ENCODE assay signal across 9 cellular contexts in genomic region chr2:10668402-10669012, GRCh38. TPM values are rescaled to one million over a fixed set of nuclear protein-coding genes. Genes with fewer than 3 reads are reported as not detected.
DNase-seq lines count a peak whose midpoint lies in the region; ATAC-seq and TF ChIP-seq lines count a peak whose summit lies in the region.
"Had no signal": no experiment of that assay in that cellular context is flagged by ENCODE, and none has a peak within 500 bp of the region (broad histone marks: within the 10 kb centered on the region; RNA-seq: fewer than 3 reads in every experiment).

No MANE protein-coding gene starts in this region.

- peak; percentile 66 for TF ChIP-seq CTCF in OCI-LY3 (IDR thresholded peaks at IDR 0.05; ENCODE audit: low read depth, low read length)

- H3K79me2 ChIP-seq in OCI-LY3 (ENCODE audit: low read length): no peaks in the 10 kb centered on the region

- no peak overlapping the region for H3K27ac ChIP-seq in OCI-LY3 (ENCODE audit: low read length)
- H3K27ac ChIP-seq: BLaER1 treated with 17β-estradiol and CSF1 and Interleukin-3, amounts not matched to agents 10 nM and 100 nM had no signal

- peaks cover 22% of the 10 kb centered on the region for H3K36me3 ChIP-seq in OCI-LY3 (replicated peaks; ENCODE audit: low read depth, low read length)

- no peaks in the 10 kb centered on the region for H4K20me1 ChIP-seq in OCI-LY3 (ENCODE audit: insufficient read depth, low read length)

- no peak overlapping the region for H3K4me3 ChIP-seq in OCI-LY3 (ENCODE audit: low read length)
- H3K4me3 ChIP-seq: BLaER1 treated with 17β-estradiol and CSF1 and Interleukin-3, amounts not matched to agents 10 nM and 100 nM had no signal

- H3K4me2 ChIP-seq in OCI-LY3 (ENCODE audit: low read length): no peak overlapping the region
- H3K4me2 ChIP-seq: BLaER1 treated with 17β-estradiol and CSF1 and Interleukin-3, amounts not matched to agents 10 nM and 100 nM had no signal

- no peaks in the 10 kb centered on the region for H3K27me3 ChIP-seq in OCI-LY3 (ENCODE audit: low read depth, low read length)
- H3K27me3 ChIP-seq: BLaER1 treated with 17β-estradiol and CSF1 and Interleukin-3, amounts not matched to agents 10 nM and 100 nM had no signal

- H2AFZ ChIP-seq in OCI-LY3 (ENCODE audit: low read depth, low read length): no peak overlapping the region

- no peak overlapping the region for H3K9ac ChIP-seq in OCI-LY3 (ENCODE audit: low read length)
- H3K9ac ChIP-seq: BLaER1 treated with 17β-estradiol and CSF1 and Interleukin-3, amounts not matched to agents 10 nM and 100 nM had no signal

- H3K4me1 ChIP-seq in OCI-LY3 (ENCODE audit: low read length): no peaks in the 10 kb centered on the region
- H3K4me1 ChIP-seq: BLaER1 treated with 17β-estradiol and CSF1 and Interleukin-3, amounts not matched to agents 10 nM and 100 nM had no signal

- peak; percentile 70 for DNase-seq in NCI-H2196 (lab: John Stamatoyannopoulos, UW; ENCODE audit: unreplicated experiment)
- DNase-seq in NCI-H2196 treated with DMSO at 0.1 percent for 48 hours (lab: John Stamatoyannopoulos, UW; ENCODE audit: unreplicated experiment): no peak
- peak; percentile 46 for DNase-seq in HT1080 (ENCODE audit: low read depth)
- peak; percentile 86 for DNase-seq in dermis blood vessel endothelial cell
- DNase-seq in myocyte (ENCODE audit: low read depth): peak; percentile 66

- H3K9me3 ChIP-seq in OCI-LY3 (ENCODE audit: insufficient read depth, low read length): no peaks in the 10 kb centered on the region
- H3K9me3 ChIP-seq: BLaER1 treated with 17β-estradiol and CSF1 and Interleukin-3, amounts not matched to agents 10 nM and 100 nM had no signal

- ATAC-seq in GM18868 (IDR thresholded peaks at IDR 0.05; ENCODE audit: unreplicated experiment): no peak
- no peak for ATAC-seq in HG02973 (IDR thresholded peaks at IDR 0.05; ENCODE audit: unreplicated experiment)

RNA-seq across cellular contexts. Expression of gene NOL10, which starts 21.3 kb away (rescaled TPM):
- total RNA-seq in HT1080 (2014; rRNA removed; shearing (Covaris generic)): 50.2 and 52.9 TPM in 2 replicates
- 36.7 and 44.5 TPM in 2 replicates for polyA plus RNA-seq in HT1080 (2015; cell fraction: cytosol; rRNA removed)
- 37.9 and 41.6 TPM in 2 replicates for polyA plus RNA-seq in HT1080 (2015; cell fraction: nucleus; rRNA removed)
- 26.7 and 38.2 TPM in 2 replicates for total RNA-seq in dermis blood vessel endothelial cell
- 25.0 and 25.2 TPM in 2 replicates for total RNA-seq in myocyte
- polyA plus RNA-seq in myocyte (2012): 11.8 TPM

RNA-seq across cellular contexts. Expression of gene ATP6V1C2, which starts 52.9 kb away (rescaled TPM):
- total RNA-seq in HT1080 (2014; rRNA removed; shearing (Covaris generic)): 0.03 TPM in 1 of 2 replicates, not detected in the other
- 0.15 and 0.37 TPM in 2 replicates for polyA plus RNA-seq in HT1080 (2015; cell fraction: cytosol; rRNA removed)
- 0.17 and 0.30 TPM in 2 replicates for polyA plus RNA-seq in HT1080 (2015; cell fraction: nucleus; rRNA removed)
- 0.14 and 0.17 TPM in 2 replicates for total RNA-seq in dermis blood vessel endothelial cell
- 0.68 TPM in 1 of 2 replicates, not detected in the other for total RNA-seq in myocyte
- polyA plus RNA-seq in myocyte (2012): 0.87 TPM
